In genomic region chr9:68377723-68378122, GRCh38 we compare ENCODE assay signal across 7 cellular contexts.
DNase-seq lines count a peak whose midpoint lies in the region; ATAC-seq lines count a peak whose summit lies in the region.

No MANE protein-coding gene starts in this region.

- ATAC-seq in GM18511 (IDR thresholded peaks at IDR 0.05; ENCODE audit: unreplicated experiment) (peak; percentile 98), GM19043 (IDR thresholded peaks at IDR 0.05; ENCODE audit: low read depth, unreplicated experiment) (peak; percentile 94), GM21423 (IDR thresholded peaks at IDR 0.05; ENCODE audit: unreplicated experiment) (peak; percentile 93), HG02759 (IDR thresholded peaks at IDR 0.05; ENCODE audit: unreplicated experiment) (peak; percentile 96), HG03108 (IDR thresholded peaks at IDR 0.05; ENCODE audit: unreplicated experiment) (peak; percentile 89), HG03520 (IDR thresholded peaks at IDR 0.05; ENCODE audit: unreplicated experiment) (peak; percentile 68)

- peak; percentile 3 for DNase-seq in fibroblast of gingiva (ENCODE audit: low read depth)

Comparison
In these comparisons a context has a peak if more than half of its experiments do, and no peak if none do; other contexts are left out.
1. Peak in every context shown above with its lines: DNase-seq and ATAC-seq.